17 cellular contexts compared by ENCODE assay signal in the genomic region with DNA sequence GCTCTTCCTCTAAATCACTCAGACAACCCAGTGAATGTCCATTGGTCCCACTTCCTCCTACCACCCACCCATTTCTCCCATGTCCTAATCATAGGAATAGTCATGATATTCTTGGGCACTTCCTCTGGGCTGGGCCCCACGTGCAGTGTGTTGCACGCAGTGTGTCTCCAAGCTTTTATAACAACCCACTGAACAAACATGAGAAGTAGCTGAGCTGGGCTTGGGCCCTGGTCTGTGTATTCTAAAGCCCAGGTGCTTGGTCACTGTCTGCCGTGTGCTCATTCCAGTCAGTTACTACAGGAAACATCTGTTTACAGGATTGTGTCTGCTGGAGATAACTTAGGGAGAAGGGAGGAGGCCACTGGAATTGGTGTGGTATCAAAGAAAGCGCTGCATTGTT.
DNase-seq lines count a peak whose midpoint lies in the region; ATAC-seq, FAIRE-seq and TF ChIP-seq lines count a peak whose summit lies in the region.
"Had no signal": no experiment of that assay in that cellular context is flagged by ENCODE, and none has a peak within 500 bp of the region (broad histone marks: within the 10 kb centered on the region; RNA-seq: fewer than 3 reads in every experiment).

No MANE protein-coding gene starts in this region.

- peak overlapping the region; percentile 48 for H3K27ac ChIP-seq in hepatocyte
- H3K27ac ChIP-seq in pancreas: no peak overlapping the region

- H3K27me3 ChIP-seq in hepatocyte (no peaks in the 10 kb centered on the region), pancreas (no peaks in the 10 kb centered on the region)

- H3K36me3 ChIP-seq in hepatocyte (replicated peaks; ENCODE audit: insufficient read depth, low read depth) (no peaks in the 10 kb centered on the region), pancreas (no peaks in the 10 kb centered on the region)

- no peaks in the 10 kb centered on the region for H3K9me3 Mint-ChIP-seq in dendritic cell treated with granulocyte-macrophage colony-stimulating factor and Interleukin-4, amounts not matched to agents 40 ng/mL and 50 ng/mL, for 4 days
- H3K9me3 Mint-ChIP-seq in activated CD8-positive, alpha-beta memory T cell treated with anti-CD3 and anti-CD28 coated beads, Interleukin-2, amount 10 ng/mL, durations not matched to agents 7 days and 5 days (ENCODE audit: low read depth): no peaks in the 10 kb centered on the region
- H3K9me3 Mint-ChIP-seq: activated naive CD8-positive, alpha-beta T cell treated with anti-CD3 and anti-CD28 coated beads, Interleukin-2, amount 10 ng/mL, durations not matched to agents 7 days and 5 days; activated T-cell treated with anti-CD3 and anti-CD28 coated beads, Interleukin-2, amount 50 U/mL, for 72 hours; effector memory CD8-positive, alpha-beta T cell; H9 had no signal

- CTCF ChIA-PET in activated CD8-positive, alpha-beta memory T cell treated with anti-CD3 and anti-CD28 coated beads, Interleukin-2, amount 10 ng/mL, durations not matched to agents 7 days and 5 days (lab: Charles Lee): no interaction called here

- H3K4me2 ChIP-seq in hepatocyte: no peak overlapping the region

- H4K20me1 ChIP-seq in hepatocyte (ENCODE audit: insufficient read depth, poor library complexity, severe bottlenecking): no peaks in the 10 kb centered on the region

- H3K4me3 ChIP-seq in hepatocyte (no peak overlapping the region), pancreas (no peak overlapping the region)

- FAIRE-seq in GM12891 (lab: Jason Lieb, UNC): no peak
- FAIRE-seq in pancreas (lab: Jason Lieb, UNC): no peak

- no peak for TF ChIP-seq CTCF in hepatocyte (IDR thresholded peaks at IDR 0.05; ENCODE audit: poor library complexity)
- TF ChIP-seq CTCF in pancreas (IDR thresholded peaks at IDR 0.05): no peak

- H3K4me1 ChIP-seq in hepatocyte (ENCODE audit: insufficient read depth) (peaks cover 19% of the 10 kb centered on the region), pancreas (no peaks in the 10 kb centered on the region)

- DNase-seq in GM12891 (ENCODE audit: insufficient read length, low spot score) (no peak), hepatocyte (ENCODE audit: low spot score) (no peak), pancreas (no peak), SHP77 treated with DMSO at 0.1 percent for 48 hours (lab: John Stamatoyannopoulos, UW) (no peak), superior temporal gyrus (ENCODE audit: extremely low spot score) (no peak), NCI-H2029 (lab: John Stamatoyannopoulos, UW) (no peak)
- no peak for DNase-seq in activated CD8-positive, alpha-beta memory T cell treated with anti-CD3 and anti-CD28 coated beads, Interleukin-2, amount 10 ng/mL, durations not matched to agents 7 days and 5 days
- DNase-seq: activated CD4-positive, alpha-beta T cell treated with anti-CD3 and anti-CD28 coated beads, Interleukin-2, amount 50 U/mL, for 48 hours; activated naive CD8-positive, alpha-beta T cell treated with anti-CD3 and anti-CD28 coated beads, Interleukin-2, amount 10 ng/mL, durations not matched to agents 7 days and 5 days; activated T-cell treated with anti-CD3 and anti-CD28 coated beads, Interleukin-2, amount 50 U/mL, for 72 hours; effector memory CD8-positive, alpha-beta T cell; H9; NCI-H146; NCI-H524 treated with DMSO at 0.1 percent for 48 hours; PC-3 had no signal

- H3K4me1 Mint-ChIP-seq in dendritic cell treated with granulocyte-macrophage colony-stimulating factor and Interleukin-4, amounts not matched to agents 40 ng/mL and 50 ng/mL, for 4 days (ENCODE audit: low read depth): peaks cover 55% of the 10 kb centered on the region
- H3K4me1 Mint-ChIP-seq in activated CD8-positive, alpha-beta memory T cell treated with anti-CD3 and anti-CD28 coated beads, Interleukin-2, amount 10 ng/mL, durations not matched to agents 7 days and 5 days: no peaks in the 10 kb centered on the region
- H3K4me1 Mint-ChIP-seq: activated naive CD8-positive, alpha-beta T cell treated with anti-CD3 and anti-CD28 coated beads, Interleukin-2, amount 10 ng/mL, durations not matched to agents 7 days and 5 days had no signal

- peak in 3 of 4 donors; percentile 30 to 54 (median 48) for ATAC-seq in pancreas
- ATAC-seq in activated CD8-positive, alpha-beta memory T cell treated with anti-CD3 and anti-CD28 coated beads, Interleukin-2, amount 10 ng/mL, durations not matched to agents 7 days and 5 days: no peak
- ATAC-seq: activated T-cell treated with anti-CD3 and anti-CD28 coated beads, Interleukin-2, amount 50 U/mL, for 72 hours; effector memory CD8-positive, alpha-beta T cell; PC-3; SK-N-SH treated with all-trans-retinoic acid at 6 μM for 48 hours had no signal

- H2AFZ ChIP-seq in hepatocyte: no peak overlapping the region

- no peak for TF ChIP-seq POLR2A in GM12891 (IDR thresholded peaks at IDR 0.05; ENCODE audit: low read depth, low read length)

- H3K9me3 ChIP-seq in hepatocyte (ENCODE audit: low read depth) (no peaks in the 10 kb centered on the region), pancreas (no peaks in the 10 kb centered on the region)

- no peaks in the 10 kb centered on the region for H3K79me2 ChIP-seq in hepatocyte

- no peak overlapping the region for H3K4me3 Mint-ChIP-seq in dendritic cell treated with granulocyte-macrophage colony-stimulating factor and Interleukin-4, amounts not matched to agents 40 ng/mL and 50 ng/mL, for 4 days
- H3K4me3 Mint-ChIP-seq in activated CD8-positive, alpha-beta memory T cell treated with anti-CD3 and anti-CD28 coated beads, Interleukin-2, amount 10 ng/mL, durations not matched to agents 7 days and 5 days: no peak overlapping the region
- H3K4me3 Mint-ChIP-seq: activated naive CD8-positive, alpha-beta T cell treated with anti-CD3 and anti-CD28 coated beads, Interleukin-2, amount 10 ng/mL, durations not matched to agents 7 days and 5 days; activated T-cell treated with anti-CD3 and anti-CD28 coated beads, Interleukin-2, amount 50 U/mL, for 72 hours; effector memory CD8-positive, alpha-beta T cell; H9 had no signal

- no peaks in the 10 kb centered on the region for H3K9me2 ChIP-seq in hepatocyte (replicated peaks; ENCODE audit: insufficient read depth)

- H3K27ac Mint-ChIP-seq in dendritic cell treated with granulocyte-macrophage colony-stimulating factor and Interleukin-4, amounts not matched to agents 40 ng/mL and 50 ng/mL, for 4 days: peak overlapping the region; percentile 78
- H3K27ac Mint-ChIP-seq in activated CD8-positive, alpha-beta memory T cell treated with anti-CD3 and anti-CD28 coated beads, Interleukin-2, amount 10 ng/mL, durations not matched to agents 7 days and 5 days: no peak overlapping the region
- H3K27ac Mint-ChIP-seq: activated naive CD8-positive, alpha-beta T cell treated with anti-CD3 and anti-CD28 coated beads, Interleukin-2, amount 10 ng/mL, durations not matched to agents 7 days and 5 days; activated T-cell treated with anti-CD3 and anti-CD28 coated beads, Interleukin-2, amount 50 U/mL, for 72 hours; effector memory CD8-positive, alpha-beta T cell; H9 had no signal

- intact Hi-C loops in dendritic cell treated with granulocyte-macrophage colony-stimulating factor and Interleukin-4, amounts not matched to agents 40 ng/mL and 50 ng/mL, for 4 days (cut with micrococcal nuclease): loop anchor here (10.0 kb wide), 1 partner anchor 63 kb away; no protein-coding TSS in a partner anchor
- intact Hi-C loops in pancreas (cut with DNase I): no loop called here

- WGBS in hepatocyte (ENCODE audit: low lambda C conversion rate, missing lambda C conversion rate): 60% methylated on average over 4 of the region's 4 CpGs
- WGBS in pancreas, 2 donors: 69 to 71% methylated on average over 4 of the region's 4 CpGs

- H3K36me3 Mint-ChIP-seq in dendritic cell treated with granulocyte-macrophage colony-stimulating factor and Interleukin-4, amounts not matched to agents 40 ng/mL and 50 ng/mL, for 4 days (ENCODE audit: low read depth): no peaks in the 10 kb centered on the region
- H3K36me3 Mint-ChIP-seq in activated CD8-positive, alpha-beta memory T cell treated with anti-CD3 and anti-CD28 coated beads, Interleukin-2, amount 10 ng/mL, durations not matched to agents 7 days and 5 days: no peaks in the 10 kb centered on the region
- H3K36me3 Mint-ChIP-seq: activated naive CD8-positive, alpha-beta T cell treated with anti-CD3 and anti-CD28 coated beads, Interleukin-2, amount 10 ng/mL, durations not matched to agents 7 days and 5 days had no signal

- H3K27me3 Mint-ChIP-seq in dendritic cell treated with granulocyte-macrophage colony-stimulating factor and Interleukin-4, amounts not matched to agents 40 ng/mL and 50 ng/mL, for 4 days: peaks cover 6% of the 10 kb centered on the region
- peaks cover 3% of the 10 kb centered on the region for H3K27me3 Mint-ChIP-seq in activated CD8-positive, alpha-beta memory T cell treated with anti-CD3 and anti-CD28 coated beads, Interleukin-2, amount 10 ng/mL, durations not matched to agents 7 days and 5 days

TF ChIP-seq in GM12891, 5 proteins besides CTCF, POLR2A, EP300 and RAD21:
- TF ChIP-seq SPI1 (IDR thresholded peaks at IDR 0.05; ENCODE audit: low read depth, low read length): 0 out of 2 replicates have a peak, but pooled peaks have one; percentile 8
- no peak for TF ChIP-seq TAF1 (IDR thresholded peaks at IDR 0.05; ENCODE audit: low read depth, low read length)
- TF ChIP-seq POU2F2 (IDR thresholded peaks at IDR 0.05; ENCODE audit: low read depth, low read length): no peak
- TF ChIP-seq POLR2AphosphoS5 (IDR thresholded peaks at IDR 0.05; ENCODE audit: low read depth, low read length): no peak
- no peak for TF ChIP-seq PAX5 (IDR thresholded peaks at IDR 0.05; ENCODE audit: insufficient read depth, low read length, severe bottlenecking)
